Comparison of ENCODE assay signal across 8 cellular contexts in the genomic region with DNA sequence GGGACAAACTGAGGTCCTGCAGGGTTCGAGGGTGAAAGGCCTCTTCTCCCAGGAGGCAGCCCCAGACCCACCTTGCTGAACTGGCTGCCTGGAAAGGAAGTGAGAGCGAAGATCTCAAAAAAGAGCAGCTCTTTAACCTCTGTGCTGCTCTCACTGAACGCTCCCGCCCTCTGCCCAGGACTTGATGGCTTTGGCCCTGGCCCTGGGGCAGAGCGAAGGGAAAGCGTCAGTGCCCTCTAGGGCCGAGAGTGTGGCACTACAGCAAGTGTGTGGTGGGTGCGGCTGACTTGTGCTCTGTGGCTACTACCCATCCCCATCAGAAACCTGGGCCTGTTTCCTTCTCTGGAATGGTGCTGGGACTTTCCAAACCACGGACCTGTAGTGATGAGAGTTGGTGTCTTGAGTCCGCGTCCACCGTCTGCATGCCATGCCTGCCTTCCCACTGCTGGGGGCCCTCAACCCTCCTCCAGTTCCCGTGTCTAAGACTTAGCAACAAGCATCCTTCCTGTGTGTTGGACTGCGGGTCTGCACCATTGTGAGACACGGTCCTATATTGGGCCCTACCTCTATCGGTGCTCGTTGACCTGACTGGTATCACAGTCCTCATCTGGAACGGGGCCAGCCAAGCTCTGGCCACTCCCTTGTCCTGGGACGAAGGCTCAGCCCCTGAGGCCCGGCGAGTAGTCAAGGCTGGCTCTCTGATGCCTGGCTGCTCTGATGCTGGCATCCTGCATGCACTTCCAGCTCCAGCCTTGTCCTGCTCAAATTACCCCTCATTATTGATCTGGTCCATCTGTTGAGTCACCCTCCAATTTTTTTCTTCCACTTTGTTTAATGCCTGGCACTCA.
DNase-seq lines count a peak whose midpoint lies in the region; ATAC-seq and TF ChIP-seq lines count a peak whose summit lies in the region.

No MANE protein-coding gene starts in this region.

- no peak overlapping the region for H3K27ac Mint-ChIP-seq in activated CD4-positive, alpha-beta memory T cell treated with anti-CD3 and anti-CD28 coated beads, Interleukin-2, amount 10 ng/mL, durations not matched to agents 7 days and 5 days

- no peak for DNase-seq in AG04449 (ENCODE audit: low read depth, low spot score)
- peak; percentile 46 for DNase-seq in GM13977 (ENCODE audit: low spot score)
- DNase-seq in NCI-H2107 (lab: John Stamatoyannopoulos, UW): peak; percentile 66
- DNase-seq in activated CD4-positive, alpha-beta memory T cell treated with anti-CD3 and anti-CD28 coated beads, Interleukin-2, amount 10 ng/mL, durations not matched to agents 7 days and 5 days: peak; percentile 36
- DNase-seq in germinal center (ENCODE audit: low spot score): peak; percentile 25
- peak; percentile 85 for DNase-seq in pons (ENCODE audit: low spot score)
- no peak for DNase-seq in AG08395 (ENCODE audit: low spot score)

- no peaks in the 10 kb centered on the region for H3K9me3 Mint-ChIP-seq in activated CD4-positive, alpha-beta memory T cell treated with anti-CD3 and anti-CD28 coated beads, Interleukin-2, amount 10 ng/mL, durations not matched to agents 7 days and 5 days

- H3K4me1 Mint-ChIP-seq in activated CD4-positive, alpha-beta memory T cell treated with anti-CD3 and anti-CD28 coated beads, Interleukin-2, amount 10 ng/mL, durations not matched to agents 7 days and 5 days: no peaks in the 10 kb centered on the region

- CTCF ChIA-PET in AG04449 (lab: Yijun Ruan, JAX): interaction anchor here (1.0 to 3.2 kb wide), 8 partner anchors 15 to 201 kb away, joined by 3 to 27 read pairs (median 3); no protein-coding TSS in a partner anchor
- CTCF ChIA-PET in activated CD4-positive, alpha-beta memory T cell treated with anti-CD3 and anti-CD28 coated beads, Interleukin-2, amount 10 ng/mL, durations not matched to agents 7 days and 5 days (lab: Charles Lee): interaction anchor here (1.5 to 1.7 kb wide), 2 partner anchors 50 kb away, joined by 9 to 11 read pairs; no protein-coding TSS in a partner anchor

- H3K27me3 Mint-ChIP-seq in activated CD4-positive, alpha-beta memory T cell treated with anti-CD3 and anti-CD28 coated beads, Interleukin-2, amount 10 ng/mL, durations not matched to agents 7 days and 5 days: no peaks in the 10 kb centered on the region

- H3K4me3 Mint-ChIP-seq in activated CD4-positive, alpha-beta memory T cell treated with anti-CD3 and anti-CD28 coated beads, Interleukin-2, amount 10 ng/mL, durations not matched to agents 7 days and 5 days: no peak overlapping the region

- ATAC-seq in HG02885 (IDR thresholded peaks at IDR 0.05; ENCODE audit: poor library complexity, unreplicated experiment): peak; percentile 79

- in situ Hi-C loops in GM13977 (cut with MboI; ENCODE audit: low pct_unique_long_range_greater_than_20kb, low sequenced_read_pairs, unreplicated experiment): no loop called here

- no peak overlapping the region for H3K4me3 ChIP-seq in AG04449 (ENCODE audit: low read depth, low read length)

- peaks cover 8% of the 10 kb centered on the region for H3K36me3 Mint-ChIP-seq in activated CD4-positive, alpha-beta memory T cell treated with anti-CD3 and anti-CD28 coated beads, Interleukin-2, amount 10 ng/mL, durations not matched to agents 7 days and 5 days (ENCODE audit: low read depth)

- POLR2A ChIA-PET in AG04449 (lab: Yijun Ruan, JAX): no interaction called here
- POLR2A ChIA-PET in activated CD4-positive, alpha-beta memory T cell treated with anti-CD3 and anti-CD28 coated beads, Interleukin-2, amount 10 ng/mL, durations not matched to agents 7 days and 5 days (lab: Charles Lee): no interaction called here

- TF ChIP-seq CTCF in AG04449 (IDR thresholded peaks at IDR 0.05; ENCODE audit: insufficient read depth, low read length, missing control alignments): peak; percentile 45
- TF ChIP-seq CTCF in GM13977 (IDR thresholded peaks at IDR 0.05; ENCODE audit: extremely low read depth, insufficient read depth, missing control alignments): peak; percentile 63

Comparison
In these comparisons a context has a peak if more than half of its experiments do, and no peak if none do; other contexts are left out.
1. DNase-seq: peak in GM13977 (single experiment), NCI-H2107 (single experiment), activated CD4-positive, alpha-beta memory T cell treated with anti-CD3 and anti-CD28 coated beads, Interleukin-2, amount 10 ng/mL, durations not matched to agents 7 days and 5 days (single experiment), germinal center (single experiment) and pons (single experiment); none in AG04449 (single experiment) and AG08395 (single experiment).